In genomic region chr6:89100114-89100513, GRCh38 we compare ENCODE assay signal across 27 cellular contexts.
"Had no signal": no experiment of that assay in that cellular context is flagged by ENCODE, and none has a peak within 500 bp of the region (broad histone marks: within the 10 kb centered on the region; RNA-seq: fewer than 3 reads in every experiment).

No MANE protein-coding gene starts in this region.

- H3K4me1 Mint-ChIP-seq: mesothelial cell of epicardium, naive B cell had no signal

- H3K27ac Mint-ChIP-seq: dendritic cell treated with granulocyte-macrophage colony-stimulating factor and Interleukin-4, amounts not matched to agents 40 ng/mL and 50 ng/mL, for 4 days; mesothelial cell of epicardium; naive B cell; natural killer cell treated with Interleukin-12 subunit alpha and Interleukin-12 subunit beta and Interleukin-15 and Interleukin-18, amount 100 ng/mL, for 72 hours; stimulated activated naive B cell treated with anti-CD40 and anti-IgM and Interleukin-4, amounts not matched to agents 10 μg/mL and 1 μg/mL and 100 μg/mL, for 72 hours; stimulated activated naive CD8-positive, alpha-beta T cell treated with anti-CD3 and anti-CD28 coated beads, Interleukin-15, Interleukin-2, amounts not matched to agents 100 ng/mL and 50 ng/mL, for 24 hours had no signal

- ATAC-seq: heart right ventricle; left cardiac atrium; left ventricle myocardium superior; mucosa of descending colon; natural killer cell treated with Interleukin-12 subunit alpha and Interleukin-12 subunit beta and Interleukin-15 and Interleukin-18, amount 100 ng/mL, for 72 hours; stimulated activated naive B cell treated with anti-CD40 and anti-IgM and Interleukin-4, amounts not matched to agents 10 μg/mL and 1 μg/mL and 100 μg/mL, for 72 hours had no signal

- H3K27ac ChIP-seq: colonic mucosa, esophagus muscularis mucosa, heart right ventricle, prostate gland, right atrium auricular region, thoracic aorta, upper lobe of left lung had no signal

- H3K36me3 Mint-ChIP-seq: naive B cell; natural killer cell treated with Interleukin-12 subunit alpha and Interleukin-12 subunit beta and Interleukin-15 and Interleukin-18, amount 100 ng/mL, for 72 hours had no signal

- H3K36me3 ChIP-seq: colonic mucosa, esophagus muscularis mucosa, prostate gland, right atrium auricular region, thoracic aorta, upper lobe of left lung had no signal

- H3K27me3 Mint-ChIP-seq: dendritic cell treated with granulocyte-macrophage colony-stimulating factor and Interleukin-4, amounts not matched to agents 40 ng/mL and 50 ng/mL, for 4 days; naive B cell; natural killer cell treated with Interleukin-12 subunit alpha and Interleukin-12 subunit beta and Interleukin-15 and Interleukin-18, amount 100 ng/mL, for 72 hours; stimulated activated naive B cell treated with anti-CD40 and anti-IgM and Interleukin-4, amounts not matched to agents 10 μg/mL and 1 μg/mL and 100 μg/mL, for 72 hours; stimulated activated naive CD8-positive, alpha-beta T cell treated with anti-CD3 and anti-CD28 coated beads, Interleukin-15, Interleukin-2, amounts not matched to agents 100 ng/mL and 50 ng/mL, for 24 hours had no signal

- H3K9me3 Mint-ChIP-seq: dendritic cell treated with granulocyte-macrophage colony-stimulating factor and Interleukin-4, amounts not matched to agents 40 ng/mL and 50 ng/mL, for 4 days; mesothelial cell of epicardium; naive B cell; natural killer cell treated with Interleukin-12 subunit alpha and Interleukin-12 subunit beta and Interleukin-15 and Interleukin-18, amount 100 ng/mL, for 72 hours; stimulated activated naive B cell treated with anti-CD40 and anti-IgM and Interleukin-4, amounts not matched to agents 10 μg/mL and 1 μg/mL and 100 μg/mL, for 72 hours; stimulated activated naive CD8-positive, alpha-beta T cell treated with anti-CD3 and anti-CD28 coated beads, Interleukin-15, Interleukin-2, amounts not matched to agents 100 ng/mL and 50 ng/mL, for 24 hours had no signal

- H3K4me3 ChIP-seq: colonic mucosa, esophagus muscularis mucosa, heart right ventricle, lung, mucosa of descending colon, prostate gland, right atrium auricular region, thoracic aorta, tibial nerve, upper lobe of left lung had no signal

- H3K4me1 ChIP-seq: colonic mucosa, esophagus muscularis mucosa, heart right ventricle, prostate gland, right atrium auricular region, upper lobe of left lung had no signal

- H3K9me3 ChIP-seq: colonic mucosa, esophagus muscularis mucosa, heart right ventricle, mucosa of descending colon, prostate gland, right atrium auricular region, thoracic aorta, tibial nerve, upper lobe of left lung had no signal

- H3K27me3 ChIP-seq: colonic mucosa, esophagus muscularis mucosa, heart right ventricle, right atrium auricular region, tibial nerve, upper lobe of left lung had no signal

- H3K4me3 Mint-ChIP-seq: dendritic cell treated with granulocyte-macrophage colony-stimulating factor and Interleukin-4, amounts not matched to agents 40 ng/mL and 50 ng/mL, for 4 days; mesothelial cell of epicardium; naive B cell; natural killer cell treated with Interleukin-12 subunit alpha and Interleukin-12 subunit beta and Interleukin-15 and Interleukin-18, amount 100 ng/mL, for 72 hours; stimulated activated naive B cell treated with anti-CD40 and anti-IgM and Interleukin-4, amounts not matched to agents 10 μg/mL and 1 μg/mL and 100 μg/mL, for 72 hours; stimulated activated naive CD8-positive, alpha-beta T cell treated with anti-CD3 and anti-CD28 coated beads, Interleukin-15, Interleukin-2, amounts not matched to agents 100 ng/mL and 50 ng/mL, for 24 hours had no signal

- DNase-seq: colonic mucosa; effector memory CD4-positive, alpha-beta T cell; foreskin melanocyte; glutamatergic neuron; heart right ventricle; hippocampal formation; left cardiac atrium; left ventricle myocardium superior; mesenchymal stem cell; mucosa of descending colon; naive B cell; nucleus accumbens; small intestine; stimulated activated CD4-positive, alpha-beta T cell treated with anti-CD3 and anti-CD28 coated beads, Interleukin-15, amount 100 ng/mL, for 24 hours; stimulated activated CD4-positive, alpha-beta T cell treated with anti-CD3 and anti-CD28 coated beads, Interleukin-2, amount 100 ng/mL, for 48 hours; stimulated activated naive B cell treated with anti-CD40 and anti-IgM and Interleukin-4, amounts not matched to agents 10 μg/mL and 1 μg/mL and 100 μg/mL, for 72 hours; upper lobe of left lung had no signal
